Comparison of ENCODE assay signal across 22 cellular contexts in genomic region chr2:14094592-14094991, GRCh38.
"Had no signal": no experiment of that assay in that cellular context is flagged by ENCODE, and none has a peak within 500 bp of the region (broad histone marks: within the 10 kb centered on the region; RNA-seq: fewer than 3 reads in every experiment).

No MANE protein-coding gene starts in this region.

- H3K9me3 ChIP-seq: lower lobe of right lung, ovary, right lobe of liver, suprapubic skin, transverse colon, uterus had no signal

- DNase-seq: activated B cell treated with CpG ODN at 0.5 μM for 24 hours; activated CD4-positive, alpha-beta T cell treated with anti-CD3 and anti-CD28 coated beads for 48 hours; activated CD8-positive, alpha-beta T cell treated with anti-CD3 and anti-CD28 coated beads for 36 hours; activated naive CD4-positive, alpha-beta T cell treated with Interleukin-2 at 50 U/mL for 16 hours; activated naive CD8-positive, alpha-beta T cell treated with anti-CD3 and anti-CD28 coated beads, Interleukin-2, amount 50 U/mL, for 24 hours; activated T-cell treated with anti-CD3 and anti-CD28 coated beads, Interleukin-2, amount 50 U/mL, for 1 hour; anterior cingulate cortex; central memory CD4-positive, alpha-beta T cell; hypothalamus; lower lobe of right lung; naive thymus-derived CD8-positive, alpha-beta T cell; ovary; right lobe of liver; small intestine; stimulated activated CD4-positive, alpha-beta T cell treated with anti-CD3 and anti-CD28 coated beads, Interleukin-15, amount 100 ng/mL, for 24 hours; stimulated activated CD4-positive, alpha-beta T cell treated with anti-CD3 and anti-CD28 coated beads, Interleukin-4, amount 100 ng/mL, for 1 hour; stimulated activated naive CD8-positive, alpha-beta T cell treated with anti-CD3 and anti-CD28 coated beads, Interleukin-15, amount 100 ng/mL, for 72 hours; transverse colon; uterus had no signal

- H3K27ac Mint-ChIP-seq: activated B cell treated with CpG ODN at 0.5 μM for 24 hours; activated CD8-positive, alpha-beta T cell treated with anti-CD3 and anti-CD28 coated beads for 36 hours; activated naive CD8-positive, alpha-beta T cell treated with anti-CD3 and anti-CD28 coated beads, Interleukin-2, amount 50 U/mL, for 24 hours; activated T-helper 2 cell treated with anti-CD3 and anti-CD28 coated beads, Interferon-gamma antibody, Interleukin-2, Interleukin-4, amounts not matched to agents 10 μg/mL and 5 μg/mL and 100 μg/mL, durations not matched to agents 14 hours and 24 hours and 36 hours; brain; naive thymus-derived CD8-positive, alpha-beta T cell; stimulated activated naive CD8-positive, alpha-beta T cell treated with anti-CD3 and anti-CD28 coated beads, Interleukin-15, amount 100 ng/mL, for 72 hours had no signal

- H3K36me3 ChIP-seq: lower lobe of right lung, ovary, right lobe of liver, suprapubic skin, transverse colon, uterus had no signal

- H3K36me3 Mint-ChIP-seq: brain; naive thymus-derived CD8-positive, alpha-beta T cell had no signal

- ATAC-seq: activated CD8-positive, alpha-beta T cell treated with anti-CD3 and anti-CD28 coated beads for 36 hours; activated naive CD8-positive, alpha-beta T cell treated with anti-CD3 and anti-CD28 coated beads, Interleukin-2, amount 50 U/mL, for 24 hours; lower lobe of right lung; naive thymus-derived CD8-positive, alpha-beta T cell; right lobe of liver; stimulated activated naive CD8-positive, alpha-beta T cell treated with anti-CD3 and anti-CD28 coated beads, Interleukin-15, amount 100 ng/mL, for 72 hours had no signal

- H3K27me3 ChIP-seq: ovary, right lobe of liver, suprapubic skin, transverse colon, uterus had no signal

- H3K4me3 ChIP-seq: lower lobe of right lung, ovary, right lobe of liver, suprapubic skin, transverse colon, uterus had no signal

- H3K9me3 Mint-ChIP-seq: activated B cell treated with CpG ODN at 0.5 μM for 24 hours; activated CD8-positive, alpha-beta T cell treated with anti-CD3 and anti-CD28 coated beads for 36 hours had no signal

- H3K27ac ChIP-seq: lower lobe of right lung, ovary, right lobe of liver, suprapubic skin, transverse colon, uterus had no signal

- H3K4me1 ChIP-seq: lower lobe of right lung, right lobe of liver, suprapubic skin, transverse colon, uterus had no signal
